1 cellular context compared by ENCODE assay signal in the genomic region with DNA sequence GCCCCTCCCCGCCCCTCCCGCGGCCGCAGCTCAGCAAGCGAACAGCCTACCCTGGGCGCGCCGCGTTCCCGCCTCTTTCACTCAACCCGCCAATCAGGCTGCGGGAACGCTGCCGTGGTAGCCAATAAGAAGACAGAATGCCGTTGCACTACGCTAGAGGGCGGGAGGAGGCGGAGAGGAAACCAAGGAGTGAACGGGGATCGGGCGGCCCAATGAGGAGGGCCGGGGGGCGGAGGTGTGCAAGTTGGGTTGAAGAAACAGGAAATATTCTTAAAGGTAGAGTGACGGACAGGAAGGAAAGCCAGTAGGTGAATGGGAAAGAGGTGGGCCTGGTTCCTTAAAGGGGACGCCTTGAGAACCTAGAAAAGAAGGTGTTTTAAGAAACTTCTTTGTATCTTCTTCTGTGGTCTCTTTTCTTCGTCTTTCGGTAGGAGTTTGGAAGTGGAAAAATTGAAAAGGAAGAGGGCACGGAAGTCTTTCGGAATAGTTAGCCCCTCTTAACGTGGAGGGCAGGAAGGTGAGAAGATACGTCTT.
A peak's percentile ranks its signal among the peaks of the same experiment; 100 is the strongest.
TF ChIP-seq lines count a peak whose summit lies in the region.

No MANE protein-coding gene starts in this region.

TF ChIP-seq in K562, 482 proteins besides CTCF, POLR2A, EP300 and RAD21 (continued from another document):
- TF ChIP-seq, protein P1, sequence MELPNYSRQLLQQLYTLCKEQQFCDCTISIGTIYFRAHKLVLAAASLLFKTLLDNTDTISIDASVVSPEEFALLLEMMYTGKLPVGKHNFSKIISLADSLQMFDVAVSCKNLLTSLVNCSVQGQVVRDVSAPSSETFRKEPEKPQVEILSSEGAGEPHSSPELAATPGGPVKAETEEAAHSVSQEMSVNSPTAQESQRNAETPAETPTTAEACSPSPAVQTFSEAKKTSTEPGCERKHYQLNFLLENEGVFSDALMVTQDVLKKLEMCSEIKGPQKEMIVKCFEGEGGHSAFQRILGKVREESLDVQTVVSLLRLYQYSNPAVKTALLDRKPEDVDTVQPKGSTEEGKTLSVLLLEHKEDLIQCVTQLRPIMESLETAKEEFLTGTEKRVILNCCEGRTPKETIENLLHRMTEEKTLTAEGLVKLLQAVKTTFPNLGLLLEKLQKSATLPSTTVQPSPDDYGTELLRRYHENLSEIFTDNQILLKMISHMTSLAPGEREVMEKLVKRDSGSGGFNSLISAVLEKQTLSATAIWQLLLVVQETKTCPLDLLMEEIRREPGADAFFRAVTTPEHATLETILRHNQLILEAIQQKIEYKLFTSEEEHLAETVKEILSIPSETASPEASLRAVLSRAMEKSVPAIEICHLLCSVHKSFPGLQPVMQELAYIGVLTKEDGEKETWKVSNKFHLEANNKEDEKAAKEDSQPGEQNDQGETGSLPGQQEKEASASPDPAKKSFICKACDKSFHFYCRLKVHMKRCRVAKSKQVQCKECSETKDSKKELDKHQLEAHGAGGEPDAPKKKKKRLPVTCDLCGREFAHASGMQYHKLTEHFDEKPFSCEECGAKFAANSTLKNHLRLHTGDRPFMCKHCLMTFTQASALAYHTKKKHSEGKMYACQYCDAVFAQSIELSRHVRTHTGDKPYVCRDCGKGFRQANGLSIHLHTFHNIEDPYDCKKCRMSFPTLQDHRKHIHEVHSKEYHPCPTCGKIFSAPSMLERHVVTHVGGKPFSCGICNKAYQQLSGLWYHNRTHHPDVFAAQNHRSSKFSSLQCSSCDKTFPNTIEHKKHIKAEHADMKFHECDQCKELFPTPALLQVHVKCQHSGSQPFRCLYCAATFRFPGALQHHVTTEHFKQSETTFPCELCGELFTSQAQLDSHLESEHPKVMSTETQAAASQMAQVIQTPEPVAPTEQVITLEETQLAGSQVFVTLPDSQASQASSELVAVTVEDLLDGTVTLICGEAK (IDR thresholded peaks at IDR 0.05), result peak; percentile 89
- TF ChIP-seq, protein P1 (CRISPR knock-in tag; IDR thresholded peaks at IDR 0.05), result no peak
- TF ChIP-seq HNRNPUL1 (IDR thresholded peaks at IDR 0.05; ENCODE audit: low read length) (no peak), SMARCE1 (IDR thresholded peaks at IDR 0.05) (no peak), POLR3A (IDR thresholded peaks at IDR 0.05; ENCODE audit: borderline replicate concordance, extremely low read depth, insufficient read depth, insufficient read length) (no peak), MBD2 (IDR thresholded peaks at IDR 0.05; ENCODE audit: borderline replicate concordance, low read depth) (peak; percentile 97), NBN (IDR thresholded peaks at IDR 0.05; ENCODE audit: low read depth) (no peak), NEUROD1 (IDR thresholded peaks at IDR 0.05; ENCODE audit: borderline replicate concordance, low read depth, low read length, partially characterized antibody) (peak; percentile 97), TCF7 (IDR thresholded peaks at IDR 0.05; ENCODE audit: borderline replicate concordance) (no peak), FOS (IDR thresholded peaks at IDR 0.05; ENCODE audit: extremely low read depth, insufficient read length) (peak; percentile 91), ARNT (IDR thresholded peaks at IDR 0.05) (no peak), SP2 (IDR thresholded peaks at IDR 0.05; ENCODE audit: extremely low read depth, low read depth, low read length, poor library complexity, severe bottlenecking) (peak; percentile 83), PHF8 (IDR thresholded peaks at IDR 0.05; ENCODE audit: borderline replicate concordance, low read length) (no peak), MYNN (IDR thresholded peaks at IDR 0.05) (no peak), MYNN (CRISPR knock-in tag; IDR thresholded peaks at IDR 0.05) (no peak), FIP1L1 (IDR thresholded peaks at IDR 0.05; ENCODE audit: low read depth, low read length, poor library complexity, severe bottlenecking) (no peak), SREBF1 (IDR thresholded peaks at IDR 0.05; ENCODE audit: borderline replicate concordance, low read depth, low read length) (no peak), HNRNPLL (IDR thresholded peaks at IDR 0.05; ENCODE audit: low read depth, low read length, poor library complexity, severe bottlenecking) (peak; percentile 57), CBX2 (IDR thresholded peaks at IDR 0.05; ENCODE audit: insufficient read depth, low read length, poor library complexity, severe bottlenecking) (no peak), CHD2 (IDR thresholded peaks at IDR 0.05; ENCODE audit: low read depth, low read length) (peak; percentile 74), ELF2 (CRISPR knock-in tag; IDR thresholded peaks at IDR 0.05) (peak; percentile 70; the same call in 1 of the 2 replicates), NCOA4 (IDR thresholded peaks at IDR 0.05; ENCODE audit: partially characterized antibody) (no peak), EGR1 (conservative IDR thresholded peaks at IDR 0.05) (peak; percentile 59), RBM17 (IDR thresholded peaks at IDR 0.05; ENCODE audit: borderline replicate concordance, low read depth, low read length) (no peak), SREBF2 (CRISPR knock-in tag; IDR thresholded peaks at IDR 0.05) (no peak)
- TF ChIP-seq, protein P2, sequence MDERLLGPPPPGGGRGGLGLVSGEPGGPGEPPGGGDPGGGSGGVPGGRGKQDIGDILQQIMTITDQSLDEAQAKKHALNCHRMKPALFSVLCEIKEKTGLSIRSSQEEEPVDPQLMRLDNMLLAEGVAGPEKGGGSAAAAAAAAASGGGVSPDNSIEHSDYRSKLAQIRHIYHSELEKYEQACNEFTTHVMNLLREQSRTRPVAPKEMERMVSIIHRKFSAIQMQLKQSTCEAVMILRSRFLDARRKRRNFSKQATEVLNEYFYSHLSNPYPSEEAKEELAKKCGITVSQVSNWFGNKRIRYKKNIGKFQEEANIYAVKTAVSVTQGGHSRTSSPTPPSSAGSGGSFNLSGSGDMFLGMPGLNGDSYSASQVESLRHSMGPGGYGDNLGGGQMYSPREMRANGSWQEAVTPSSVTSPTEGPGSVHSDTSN (CRISPR knock-in tag; IDR thresholded peaks at IDR 0.05; ENCODE audit: low read depth), result peak; percentile 58
- TF ChIP-seq, protein P2 (tag; conservative IDR thresholded peaks at IDR 0.05; ENCODE audit: low read depth), result peak; percentile 98
- TF ChIP-seq, protein P3, sequence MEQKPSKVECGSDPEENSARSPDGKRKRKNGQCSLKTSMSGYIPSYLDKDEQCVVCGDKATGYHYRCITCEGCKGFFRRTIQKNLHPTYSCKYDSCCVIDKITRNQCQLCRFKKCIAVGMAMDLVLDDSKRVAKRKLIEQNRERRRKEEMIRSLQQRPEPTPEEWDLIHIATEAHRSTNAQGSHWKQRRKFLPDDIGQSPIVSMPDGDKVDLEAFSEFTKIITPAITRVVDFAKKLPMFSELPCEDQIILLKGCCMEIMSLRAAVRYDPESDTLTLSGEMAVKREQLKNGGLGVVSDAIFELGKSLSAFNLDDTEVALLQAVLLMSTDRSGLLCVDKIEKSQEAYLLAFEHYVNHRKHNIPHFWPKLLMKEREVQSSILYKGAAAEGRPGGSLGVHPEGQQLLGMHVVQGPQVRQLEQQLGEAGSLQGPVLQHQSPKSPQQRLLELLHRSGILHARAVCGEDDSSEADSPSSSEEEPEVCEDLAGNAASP (IDR thresholded peaks at IDR 0.05), result no peak
- TF ChIP-seq, protein P4, sequence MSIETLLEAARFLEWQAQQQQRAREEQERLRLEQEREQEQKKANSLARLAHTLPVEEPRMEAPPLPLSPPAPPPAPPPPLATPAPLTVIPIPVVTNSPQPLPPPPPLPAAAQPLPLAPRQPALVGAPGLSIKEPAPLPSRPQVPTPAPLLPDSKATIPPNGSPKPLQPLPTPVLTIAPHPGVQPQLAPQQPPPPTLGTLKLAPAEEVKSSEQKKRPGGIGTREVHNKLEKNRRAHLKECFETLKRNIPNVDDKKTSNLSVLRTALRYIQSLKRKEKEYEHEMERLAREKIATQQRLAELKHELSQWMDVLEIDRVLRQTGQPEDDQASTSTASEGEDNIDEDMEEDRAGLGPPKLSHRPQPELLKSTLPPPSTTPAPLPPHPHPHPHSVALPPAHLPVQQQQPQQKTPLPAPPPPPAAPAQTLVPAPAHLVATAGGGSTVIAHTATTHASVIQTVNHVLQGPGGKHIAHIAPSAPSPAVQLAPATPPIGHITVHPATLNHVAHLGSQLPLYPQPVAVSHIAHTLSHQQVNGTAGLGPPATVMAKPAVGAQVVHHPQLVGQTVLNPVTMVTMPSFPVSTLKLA (conservative IDR thresholded peaks at IDR 0.05), result 0 out of 4 replicates have a peak, but pooled peaks of 1 of the 2 experiments have one; percentile 9
- TF ChIP-seq, protein P5, sequence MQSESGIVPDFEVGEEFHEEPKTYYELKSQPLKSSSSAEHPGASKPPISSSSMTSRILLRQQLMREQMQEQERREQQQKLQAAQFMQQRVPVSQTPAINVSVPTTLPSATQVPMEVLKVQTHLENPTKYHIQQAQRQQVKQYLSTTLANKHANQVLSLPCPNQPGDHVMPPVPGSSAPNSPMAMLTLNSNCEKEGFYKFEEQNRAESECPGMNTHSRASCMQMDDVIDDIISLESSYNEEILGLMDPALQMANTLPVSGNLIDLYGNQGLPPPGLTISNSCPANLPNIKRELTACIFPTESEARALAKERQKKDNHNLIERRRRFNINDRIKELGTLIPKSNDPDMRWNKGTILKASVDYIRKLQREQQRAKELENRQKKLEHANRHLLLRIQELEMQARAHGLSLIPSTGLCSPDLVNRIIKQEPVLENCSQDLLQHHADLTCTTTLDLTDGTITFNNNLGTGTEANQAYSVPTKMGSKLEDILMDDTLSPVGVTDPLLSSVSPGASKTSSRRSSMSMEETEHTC (IDR thresholded peaks at IDR 0.05), result no peak
- TF ChIP-seq, protein P6, sequence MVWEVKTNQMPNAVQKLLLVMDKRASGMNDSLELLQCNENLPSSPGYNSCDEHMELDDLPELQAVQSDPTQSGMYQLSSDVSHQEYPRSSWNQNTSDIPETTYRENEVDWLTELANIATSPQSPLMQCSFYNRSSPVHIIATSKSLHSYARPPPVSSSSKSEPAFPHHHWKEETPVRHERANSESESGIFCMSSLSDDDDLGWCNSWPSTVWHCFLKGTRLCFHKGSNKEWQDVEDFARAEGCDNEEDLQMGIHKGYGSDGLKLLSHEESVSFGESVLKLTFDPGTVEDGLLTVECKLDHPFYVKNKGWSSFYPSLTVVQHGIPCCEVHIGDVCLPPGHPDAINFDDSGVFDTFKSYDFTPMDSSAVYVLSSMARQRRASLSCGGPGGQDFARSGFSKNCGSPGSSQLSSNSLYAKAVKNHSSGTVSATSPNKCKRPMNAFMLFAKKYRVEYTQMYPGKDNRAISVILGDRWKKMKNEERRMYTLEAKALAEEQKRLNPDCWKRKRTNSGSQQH (CRISPR knock-in tag; IDR thresholded peaks at IDR 0.05), result no peak
- TF ChIP-seq, protein P7, sequence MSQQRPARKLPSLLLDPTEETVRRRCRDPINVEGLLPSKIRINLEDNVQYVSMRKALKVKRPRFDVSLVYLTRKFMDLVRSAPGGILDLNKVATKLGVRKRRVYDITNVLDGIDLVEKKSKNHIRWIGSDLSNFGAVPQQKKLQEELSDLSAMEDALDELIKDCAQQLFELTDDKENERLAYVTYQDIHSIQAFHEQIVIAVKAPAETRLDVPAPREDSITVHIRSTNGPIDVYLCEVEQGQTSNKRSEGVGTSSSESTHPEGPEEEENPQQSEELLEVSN (IDR thresholded peaks at IDR 0.05; ENCODE audit: borderline replicate concordance in 1 of 2, extremely low read depth in 1 of 2, insufficient read depth in 1 of 2, insufficient read length in 1 of 2, low read depth in 1 of 2, low read length in 1 of 2, poor library complexity in 1 of 2, severe bottlenecking in 1 of 2), result peak in 1 of 2 experiments; percentile 37
TF ChIP-seq in K562: peak in this region for 41.
